In the genomic region with DNA sequence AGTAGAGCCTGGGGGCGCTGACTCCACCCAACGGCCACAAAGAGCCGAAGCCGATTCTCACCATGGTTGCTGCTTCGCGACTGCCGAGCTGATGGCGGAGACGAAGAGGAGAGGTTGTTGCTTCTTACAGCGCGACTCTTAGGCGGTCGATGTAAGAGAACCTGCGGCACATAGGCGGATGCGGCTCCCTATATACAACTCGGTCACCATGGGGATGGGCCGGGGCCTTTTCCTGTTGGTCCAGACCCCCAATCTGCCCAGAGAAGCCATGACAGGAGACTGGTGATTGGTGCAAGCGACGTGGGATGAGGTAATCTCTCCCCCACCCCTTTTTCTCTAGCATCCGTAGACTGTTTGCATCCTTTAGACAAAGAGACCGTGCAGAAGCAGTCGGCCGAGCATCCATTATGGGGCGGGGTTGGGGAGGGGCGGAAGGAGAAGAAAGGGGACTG, we compare ENCODE assay signal across 8 cellular contexts. TPM values are rescaled to one million over a fixed set of nuclear protein-coding genes. Genes with fewer than 3 reads are reported as not detected.
DNase-seq lines count a peak whose midpoint lies in the region; ATAC-seq, FAIRE-seq and TF ChIP-seq lines count a peak whose summit lies in the region.

A gene (minus strand): TSS at position 165 of the 452 bp plus-strand sequence. CDS start 101 bp downstream, at position 64.

- peak; percentile 96 for ATAC-seq in GM21786 (IDR thresholded peaks at IDR 0.05; ENCODE audit: unreplicated experiment)
- peak; percentile 93 for ATAC-seq in activated T-helper 17 cell treated with anti-CD3 and anti-CD28 coated beads, Interleukin-2, amount 50 U/mL, for 72 hours (replicated peaks)
- peak; percentile 79 to 84 for ATAC-seq in naive thymus-derived CD8-positive, alpha-beta T cell

- POLR2A ChIA-PET in naive thymus-derived CD8-positive, alpha-beta T cell (lab: Charles Lee): interaction anchor here (0.6 to 5.9 kb wide), 34 partner anchors 8 to 923 kb away, joined by 3 to 220 read pairs (median 4); a partner anchor contains a TSS

- peak within 1 kb of the TSS; percentile 65 to 100 (median 82) for H3K4me3 ChIP-seq in fibroblast of lung (replicated peaks in 1 of 4; ENCODE audit: control extremely low read depth in 1 of 4, insufficient read depth in 1 of 4, low read depth in 3 of 4, low read length in 4 of 4)

- no peak for FAIRE-seq in RCC 7860 (lab: Jason Lieb, UNC)

- H4K20me1 ChIP-seq in fibroblast of lung (ENCODE audit: control insufficient read depth, extremely low read depth, insufficient read depth, low read length): peaks cover 3% of the 10 kb centered on the region

- H2AFZ ChIP-seq in fibroblast of lung (ENCODE audit: low read length): no peak within 1 kb of the TSS

- peak within 1 kb of the TSS; percentile 96 for H3K27ac Mint-ChIP-seq in activated T-helper 17 cell treated with anti-CD3 and anti-CD28 coated beads, Interleukin-2, amount 50 U/mL, for 72 hours
- H3K27ac Mint-ChIP-seq in naive thymus-derived CD8-positive, alpha-beta T cell: peak within 1 kb of the TSS; percentile 97 to 100 (median 99)

- H3K36me3 ChIP-seq in KOPT-K1 (ENCODE audit: insufficient read depth, low read length): peaks cover 31% of the 10 kb centered on the region
- H3K36me3 ChIP-seq in fibroblast of lung (ENCODE audit: control insufficient read depth, insufficient read depth, low read length): peaks cover 1% of the 10 kb centered on the region

- H3K4me1 ChIP-seq in fibroblast of lung (ENCODE audit: control insufficient read depth, extremely low read depth, insufficient read depth, low read length): peaks cover 2% of the 10 kb centered on the region

- TF ChIP-seq CTCF in fibroblast of lung (conservative IDR thresholded peaks at IDR 0.05 in 1 of 2, IDR thresholded peaks at IDR 0.05 in 1 of 2; ENCODE audit: low read depth in 1 of 2, low read length in 2 of 2): no peak

- H3K4me2 ChIP-seq in fibroblast of lung (ENCODE audit: extremely low read depth, insufficient read depth, low read length): peak within 1 kb of the TSS; percentile 84

- H3K4me3 Mint-ChIP-seq in activated T-helper 17 cell treated with anti-CD3 and anti-CD28 coated beads, Interleukin-2, amount 50 U/mL, for 72 hours: peak within 1 kb of the TSS; percentile 94
- peak within 1 kb of the TSS; percentile 91 to 99 (median 96) for H3K4me3 Mint-ChIP-seq in naive thymus-derived CD8-positive, alpha-beta T cell

- peaks cover 32% of the 10 kb centered on the region for H3K79me2 ChIP-seq in fibroblast of lung (ENCODE audit: control insufficient read depth, insufficient read depth, low read length)

- H3K9me3 ChIP-seq in KOPT-K1 (ENCODE audit: insufficient read depth, low read length, poor library complexity, severe bottlenecking) (no peaks in the 10 kb centered on the region), fibroblast of lung (ENCODE audit: control insufficient read depth, insufficient read depth, low read depth, low read length) (no peaks in the 10 kb centered on the region)

- H3K27me3 ChIP-seq in fibroblast of lung (ENCODE audit: control insufficient read depth, insufficient read depth, low read length): no peaks in the 10 kb centered on the region

- peak within 1 kb of the TSS; percentile 86 for H3K9ac ChIP-seq in fibroblast of lung (ENCODE audit: insufficient read depth, low read length)

- DNase-seq in DMS79 (lab: John Stamatoyannopoulos, UW) (peak; percentile 99), RCC 7860 (ENCODE audit: low spot score) (peak; percentile 42), fibroblast of lung (ENCODE audit: low read depth in 2 of 2) (peak; percentile 100)
- DNase-seq in naive thymus-derived CD8-positive, alpha-beta T cell: peak; percentile 80 to 99 (median 96)
- DNase-seq in stimulated activated naive CD4-positive, alpha-beta T cell treated with Interleukin-2 at 50 U/mL for 16 hours (lab: John Stamatoyannopoulos, UW): peak; percentile 91

- no peaks in the 10 kb centered on the region for H3K27me3 Mint-ChIP-seq in activated T-helper 17 cell treated with anti-CD3 and anti-CD28 coated beads, Interleukin-2, amount 50 U/mL, for 72 hours
- no peaks in the 10 kb centered on the region for H3K27me3 Mint-ChIP-seq in naive thymus-derived CD8-positive, alpha-beta T cell

- no peaks in the 10 kb centered on the region for H3K9me3 Mint-ChIP-seq in activated T-helper 17 cell treated with anti-CD3 and anti-CD28 coated beads, Interleukin-2, amount 50 U/mL, for 72 hours
- no peaks in the 10 kb centered on the region for H3K9me3 Mint-ChIP-seq in naive thymus-derived CD8-positive, alpha-beta T cell

- peaks cover 16% of the 10 kb centered on the region for H3K4me1 Mint-ChIP-seq in activated T-helper 17 cell treated with anti-CD3 and anti-CD28 coated beads, Interleukin-2, amount 50 U/mL, for 72 hours
- H3K4me1 Mint-ChIP-seq in naive thymus-derived CD8-positive, alpha-beta T cell: peaks cover 14 to 31% (median 24%) of the 10 kb centered on the region in 4 donors

- H3K27ac ChIP-seq in KOPT-K1 (ENCODE audit: low read depth, low read length, poor library complexity, severe bottlenecking) (peak within 1 kb of the TSS; percentile 79), fibroblast of lung (ENCODE audit: insufficient read depth, low read length) (peak within 1 kb of the TSS; percentile 94)

- H3K36me3 Mint-ChIP-seq in activated T-helper 17 cell treated with anti-CD3 and anti-CD28 coated beads, Interleukin-2, amount 50 U/mL, for 72 hours (ENCODE audit: low read depth): peaks cover 44% of the 10 kb centered on the region
- H3K36me3 Mint-ChIP-seq in naive thymus-derived CD8-positive, alpha-beta T cell: peaks cover 4 to 29% (median 14%) of the 10 kb centered on the region in 3 donors

RNA-seq across cellular contexts. Expression of the gene that starts here (rescaled TPM):
- 10 to 100 TPM; 57.9 to 72.6 TPM for total RNA-seq in activated T-helper 17 cell treated with anti-CD3 and anti-CD28 coated beads, Interleukin-2, amount 50 U/mL, for 72 hours
- total RNA-seq in fibroblast of lung: 772 and 888 TPM in 2 replicates
- 2,642 and 3,496 TPM in 2 replicates for polyA plus RNA-seq in fibroblast of lung
- polyA plus RNA-seq in fibroblast of lung (2012): 1,551 and 1,948 TPM in 2 replicates
- polyA minus RNA-seq in fibroblast of lung (ENCODE audit: low replicate concordance): 4,230 and 5,465 TPM in 2 replicates
- 10 to 100 TPM; 93.5 to 95.3 TPM for total RNA-seq in naive thymus-derived CD8-positive, alpha-beta T cell
- 100 to 1,000 TPM; 139 to 168 (median 147) TPM for polyA plus RNA-seq in naive thymus-derived CD8-positive, alpha-beta T cell

Comparison
In these comparisons a context has a peak if more than half of its experiments do, and no peak if none do; other contexts are left out.
1. Peak in every context shown above with its lines: DNase-seq, ATAC-seq, H3K4me3 ChIP-seq and H3K27ac ChIP-seq.
2. RNA of the gene that starts here (polyA plus RNA-seq): 1,551 to 3,496 TPM in fibroblast of lung; 139 to 168 TPM in naive thymus-derived CD8-positive, alpha-beta T cell; every median in the first group is over 4 times any median in the second.
3. DNase-seq: peak in every context shown above with its lines; median percentile 100 in fibroblast of lung; 99 in DMS79; 96 in naive thymus-derived CD8-positive, alpha-beta T cell; 91 in stimulated activated naive CD4-positive, alpha-beta T cell treated with Interleukin-2 at 50 U/mL for 16 hours; 42 in RCC 7860.